ENCODE assay signal across 1 cellular context in genomic region chr4:41178372-41179085, GRCh38.
TF ChIP-seq lines count a peak whose summit lies in the region.

No MANE protein-coding gene starts in this region.

TF ChIP-seq in HepG2, 621 proteins besides CTCF, POLR2A, EP300 and RAD21:
- no peak for TF ChIP-seq ZUFSP (CRISPR knock-in tag; IDR thresholded peaks at IDR 0.05; ENCODE audit: borderline replicate concordance)
- no peak for TF ChIP-seq SATB2 (CRISPR knock-in tag; IDR thresholded peaks at IDR 0.05)
- no peak for TF ChIP-seq MAZ (IDR thresholded peaks at IDR 0.05; ENCODE audit: borderline replicate concordance, low read depth, low read length)
- no peak for TF ChIP-seq MAZ (CRISPR knock-in tag; IDR thresholded peaks at IDR 0.05; ENCODE audit: low read depth)
- no peak for TF ChIP-seq ZNF709 (CRISPR knock-in tag; IDR thresholded peaks at IDR 0.05)
- TF ChIP-seq AFF4 (CRISPR knock-in tag; IDR thresholded peaks at IDR 0.05) = no peak
- TF ChIP-seq UBTF (CRISPR knock-in tag; IDR thresholded peaks at IDR 0.05) = no peak
- TF ChIP-seq HOMEZ (CRISPR knock-in tag; IDR thresholded peaks at IDR 0.05; ENCODE audit: low read depth) = no peak
- no peak for TF ChIP-seq ZNF749 (CRISPR knock-in tag; IDR thresholded peaks at IDR 0.05; ENCODE audit: borderline replicate concordance)
- TF ChIP-seq NRL (CRISPR knock-in tag; IDR thresholded peaks at IDR 0.05; ENCODE audit: borderline replicate concordance) = no peak
- no peak for TF ChIP-seq ZSCAN22 (CRISPR knock-in tag; IDR thresholded peaks at IDR 0.05)
- no peak for TF ChIP-seq BRD4 (CRISPR knock-in tag; IDR thresholded peaks at IDR 0.05)
- TF ChIP-seq AHDC1 (CRISPR knock-in tag; IDR thresholded peaks at IDR 0.05; ENCODE audit: borderline replicate concordance) = no peak
